19 cellular contexts compared by ENCODE assay signal in genomic region chr9:130262061-130262745, GRCh38. TPM values are rescaled to one million over a fixed set of nuclear protein-coding genes. Genes with fewer than 3 reads are reported as not detected.
DNase-seq lines count a peak whose midpoint lies in the region; ATAC-seq and TF ChIP-seq lines count a peak whose summit lies in the region.
"Had no signal": no experiment of that assay in that cellular context is flagged by ENCODE, and none has a peak within 500 bp of the region (broad histone marks: within the 10 kb centered on the region; RNA-seq: fewer than 3 reads in every experiment).

No MANE protein-coding gene starts in this region.

- DNase-seq in SIG-M5 treated with dmso at 0.1 percent for 504 hours (lab: John Stamatoyannopoulos, UW; ENCODE audit: unreplicated experiment) (peak; percentile 11), SIG-M5 (lab: John Stamatoyannopoulos, UW) (no peak), esophagus muscularis mucosa (ENCODE audit: extremely low spot score) (no peak), neural crest cell (ENCODE audit: low read depth, low spot score) (no peak), vagina (ENCODE audit: extremely low spot score in 2 of 2) (peak in 1 of 2 donors; percentile 52), NCI-H1436 (lab: John Stamatoyannopoulos, UW) (no peak), body of pancreas (no peak)
- no peak for DNase-seq in stimulated activated CD4-positive, alpha-beta T cell treated with anti-CD3 and anti-CD28 coated beads, Interleukin-2, amount 100 ng/mL, for 24 hours
- DNase-seq: 8988T, C1 segment of cervical spinal cord, DMS153, NCI-H1105, NCI-H187 treated with DMSO at 0.1 percent for 48 hours, NCI-H2171, NCI-H446 treated with DMSO at 0.1 percent for 48 hours, NCI-H748 treated with DMSO at 0.1 percent for 48 hours, Right ventricle myocardium superior had no signal

- H3K4me1 Mint-ChIP-seq in neural crest cell = no peaks in the 10 kb centered on the region

- H3K36me3 Mint-ChIP-seq in neural crest cell (ENCODE audit: low read depth) = no peaks in the 10 kb centered on the region

- peak overlapping the region; percentile 57 for H3K27ac Mint-ChIP-seq in neural crest cell (ENCODE audit: unreplicated experiment)

- H3K27ac ChIP-seq in esophagus muscularis mucosa (replicated peaks in 1 of 4) = peak overlapping the region in 3 of 4 donors; percentile 73 to 87 (median 78)
- H3K27ac ChIP-seq in vagina = peak overlapping the region; percentile 25
- H3K27ac ChIP-seq in body of pancreas = no peak overlapping the region

- no peak for TF ChIP-seq POLR2A in esophagus muscularis mucosa (IDR thresholded peaks at IDR 0.05; ENCODE audit: low read depth)
- no peak for TF ChIP-seq POLR2A in vagina (IDR thresholded peaks at IDR 0.05)
- no peak for TF ChIP-seq POLR2A in body of pancreas (IDR thresholded peaks at IDR 0.05)

- no peak for TF ChIP-seq CTCF in esophagus muscularis mucosa (IDR thresholded peaks at IDR 0.05)
- TF ChIP-seq CTCF in neural crest cell (conservative IDR thresholded peaks at IDR 0.05) = no peak
- no peak for TF ChIP-seq CTCF in vagina (IDR thresholded peaks at IDR 0.05)
- no peak for TF ChIP-seq CTCF in body of pancreas (IDR thresholded peaks at IDR 0.05)

- H3K4me3 Mint-ChIP-seq in neural crest cell = no peak overlapping the region

- peaks cover 0 to 15% (median 0%) of the 10 kb centered on the region in 4 donors for H3K27me3 ChIP-seq in esophagus muscularis mucosa
- H3K27me3 ChIP-seq in vagina = no peaks in the 10 kb centered on the region
- peaks cover 0 to 18% of the 10 kb centered on the region in 2 donors for H3K27me3 ChIP-seq in body of pancreas

- TF ChIP-seq EP300 in esophagus muscularis mucosa (IDR thresholded peaks at IDR 0.05) = no peak

- WGBS in esophagus muscularis mucosa = 87% methylated on average over 17 of the region's 17 CpGs
- WGBS in body of pancreas, 2 donors = 71 to 84% methylated on average over 16 to 17 of the region's 17 CpGs

- H3K27me3 Mint-ChIP-seq in neural crest cell (ENCODE audit: low read depth) = peaks cover 84% of the 10 kb centered on the region

- H3K4me1 ChIP-seq in esophagus muscularis mucosa (peaks cover 10 to 60% (median 55%) of the 10 kb centered on the region in 4 donors), vagina (peaks cover 19% of the 10 kb centered on the region), body of pancreas (peaks cover 14% of the 10 kb centered on the region)
- H3K4me1 ChIP-seq: HAP-1 had no signal

- H3K9me3 ChIP-seq in esophagus muscularis mucosa (no peaks in the 10 kb centered on the region), vagina (no peaks in the 10 kb centered on the region), body of pancreas (no peaks in the 10 kb centered on the region)
- H3K9me3 ChIP-seq: HAP-1 had no signal

- no peak overlapping the region for H3K4me3 ChIP-seq in esophagus muscularis mucosa
- no peak overlapping the region for H3K4me3 ChIP-seq in vagina
- H3K4me3 ChIP-seq in body of pancreas = no peak overlapping the region
- H3K4me3 ChIP-seq: HAP-1 had no signal

- intact Hi-C loops in esophagus muscularis mucosa (cut with DNase I) (loop anchor here (5.0 kb wide), 2 partner anchors 65 to 80 kb away; no protein-coding TSS in a partner anchor), vagina (cut with DNase I) (no loop called here), body of pancreas (cut with DNase I) (no loop called here)

- ATAC-seq in body of pancreas = no peak
- ATAC-seq: Panc1 had no signal

- H3K9me3 Mint-ChIP-seq in neural crest cell = no peaks in the 10 kb centered on the region

- no peaks in the 10 kb centered on the region for H3K36me3 ChIP-seq in esophagus muscularis mucosa
- H3K36me3 ChIP-seq in vagina = no peaks in the 10 kb centered on the region
- no peaks in the 10 kb centered on the region for H3K36me3 ChIP-seq in body of pancreas (replicated peaks in 1 of 2; ENCODE audit: insufficient read depth in 1 of 2, low read depth in 2 of 2)
- H3K36me3 ChIP-seq: HAP-1 had no signal

RNA-seq across cellular contexts. Expression of gene HMCN2, which starts 3.4 kb away (rescaled TPM):
- total RNA-seq in esophagus muscularis mucosa (10 to 100 TPM in 3 of 4 donors, 1 to 10 TPM in 1; 9.1 to 38.6 (median 12.5) TPM), neural crest cell (0.07 TPM in 1 of 2 replicates, not detected in the other), vagina (5.2 TPM), body of pancreas (1 to 10 TPM in 1 of 2 donors, under 1 TPM in 1; 0.78 to 3.6 TPM)

Comparison
In these comparisons a context has a peak if more than half of its experiments do, and no peak if none do; other contexts are left out.
1. H3K27ac ChIP-seq: peak in esophagus muscularis mucosa (3 of 4) and vagina (single experiment); none in body of pancreas (0 of 4).